In genomic region chr9:102459828-102460227, GRCh38 we compare ENCODE assay signal across 18 cellular contexts.
DNase-seq lines count a peak whose midpoint lies in the region; ATAC-seq and TF ChIP-seq lines count a peak whose summit lies in the region.
"Had no signal": no experiment of that assay in that cellular context is flagged by ENCODE, and none has a peak within 500 bp of the region (broad histone marks: within the 10 kb centered on the region; RNA-seq: fewer than 3 reads in every experiment).

No MANE protein-coding gene starts in this region.

- H3K9me3 Mint-ChIP-seq in activated naive CD8-positive, alpha-beta T cell treated with anti-CD3 and anti-CD28 coated beads, Interleukin-2, amount 50 U/mL, for 24 hours, result no peaks in the 10 kb centered on the region
- H3K9me3 Mint-ChIP-seq in activated naive CD8-positive, alpha-beta T cell treated with anti-CD3 and anti-CD28 coated beads for 36 hours, result peaks cover 5% of the 10 kb centered on the region

- no peak overlapping the region for H3K4me3 Mint-ChIP-seq in activated naive CD8-positive, alpha-beta T cell treated with anti-CD3 and anti-CD28 coated beads, Interleukin-2, amount 50 U/mL, for 24 hours
- no peak overlapping the region for H3K4me3 Mint-ChIP-seq in activated naive CD8-positive, alpha-beta T cell treated with anti-CD3 and anti-CD28 coated beads for 36 hours
- H3K4me3 Mint-ChIP-seq: B cell; CD4-positive, CD25-positive, alpha-beta regulatory T cell; CD8-positive, alpha-beta memory T cell; HFFc6 had no signal

- H3K27me3 Mint-ChIP-seq in activated naive CD8-positive, alpha-beta T cell treated with anti-CD3 and anti-CD28 coated beads, Interleukin-2, amount 50 U/mL, for 24 hours, result no peaks in the 10 kb centered on the region
- no peaks in the 10 kb centered on the region for H3K27me3 Mint-ChIP-seq in activated naive CD8-positive, alpha-beta T cell treated with anti-CD3 and anti-CD28 coated beads for 36 hours
- H3K27me3 Mint-ChIP-seq: B cell; CD4-positive, CD25-positive, alpha-beta regulatory T cell; CD8-positive, alpha-beta memory T cell had no signal

- H3K4me1 Mint-ChIP-seq in activated naive CD8-positive, alpha-beta T cell treated with anti-CD3 and anti-CD28 coated beads, Interleukin-2, amount 50 U/mL, for 24 hours, result no peaks in the 10 kb centered on the region
- H3K4me1 Mint-ChIP-seq in activated naive CD8-positive, alpha-beta T cell treated with anti-CD3 and anti-CD28 coated beads for 36 hours, result no peaks in the 10 kb centered on the region
- H3K4me1 Mint-ChIP-seq: B cell; CD4-positive, CD25-positive, alpha-beta regulatory T cell; CD8-positive, alpha-beta memory T cell had no signal

- H3K36me3 Mint-ChIP-seq in activated naive CD8-positive, alpha-beta T cell treated with anti-CD3 and anti-CD28 coated beads, Interleukin-2, amount 50 U/mL, for 24 hours (ENCODE audit: low read depth), result no peaks in the 10 kb centered on the region
- H3K36me3 Mint-ChIP-seq in activated naive CD8-positive, alpha-beta T cell treated with anti-CD3 and anti-CD28 coated beads for 36 hours, result no peaks in the 10 kb centered on the region
- H3K36me3 Mint-ChIP-seq: CD4-positive, CD25-positive, alpha-beta regulatory T cell; CD8-positive, alpha-beta memory T cell had no signal

- peak; percentile 46 for ATAC-seq in activated naive CD8-positive, alpha-beta T cell treated with anti-CD3 and anti-CD28 coated beads, Interleukin-2, amount 50 U/mL, for 24 hours
- ATAC-seq in Right ventricle myocardium superior (ENCODE audit: poor library complexity), result no peak
- ATAC-seq: HCT116 had no signal

- intact Hi-C loops in Right ventricle myocardium superior (cut with DNase I), result no loop called here

- H3K27ac Mint-ChIP-seq in activated naive CD8-positive, alpha-beta T cell treated with anti-CD3 and anti-CD28 coated beads, Interleukin-2, amount 50 U/mL, for 24 hours, result no peak overlapping the region
- no peak overlapping the region for H3K27ac Mint-ChIP-seq in activated naive CD8-positive, alpha-beta T cell treated with anti-CD3 and anti-CD28 coated beads for 36 hours
- H3K27ac Mint-ChIP-seq: B cell; CD4-positive, CD25-positive, alpha-beta regulatory T cell; HFFc6 had no signal

- no peak for DNase-seq in activated naive CD8-positive, alpha-beta T cell treated with anti-CD3 and anti-CD28 coated beads, Interleukin-2, amount 50 U/mL, for 24 hours
- no peak for DNase-seq in activated naive CD8-positive, alpha-beta T cell treated with anti-CD3 and anti-CD28 coated beads for 36 hours
- DNase-seq in GM12865 (ENCODE audit: low read depth) (peak; percentile 37), RKO (ENCODE audit: low spot score) (peak; percentile 8), Right ventricle myocardium superior (no peak)
- no peak for DNase-seq in effector CD8-positive, alpha-beta T cell (lab: John Stamatoyannopoulos, UW)
- DNase-seq: C1 segment of cervical spinal cord; CD4-positive, CD25-positive, alpha-beta regulatory T cell; CD8-positive, alpha-beta memory T cell; DMS 273 treated with DMSO at 0.1 percent for 48 hours; DMS53; DND-41; EL; GOT3; H7; HFFc6 had no signal

- no peak overlapping the region for H3K4me3 ChIP-seq in GM12865 (ENCODE audit: low read depth, low read length)

- no peak for TF ChIP-seq CTCF in GM12865 (IDR thresholded peaks at IDR 0.05; ENCODE audit: insufficient read depth, low read depth, low read length, missing control alignments)

Comparison
In these comparisons a context has a peak if more than half of its experiments do, and no peak if none do; other contexts are left out.
1. DNase-seq: peak in GM12865 (single experiment) and RKO (single experiment); none in activated naive CD8-positive, alpha-beta T cell treated with anti-CD3 and anti-CD28 coated beads, Interleukin-2, amount 50 U/mL, for 24 hours (single experiment), activated naive CD8-positive, alpha-beta T cell treated with anti-CD3 and anti-CD28 coated beads for 36 hours (single experiment), Right ventricle myocardium superior (single experiment) and effector CD8-positive, alpha-beta T cell (single experiment).